ENCODE assay signal across 8 cellular contexts in genomic region chr6:160733045-160733646, GRCh38. TPM values are rescaled to one million over a fixed set of nuclear protein-coding genes. Genes with fewer than 3 reads are reported as not detected.
DNase-seq lines count a peak whose midpoint lies in the region; ATAC-seq and TF ChIP-seq lines count a peak whose summit lies in the region.

No MANE protein-coding gene starts in this region.

- no peaks in the 10 kb centered on the region for H3K9me3 Mint-ChIP-seq in CD8-positive, alpha-beta T cell
- no peaks in the 10 kb centered on the region for H3K9me3 Mint-ChIP-seq in activated CD4-positive, alpha-beta memory T cell treated with anti-CD3 and anti-CD28 coated beads for 36 hours
- no peaks in the 10 kb centered on the region for H3K9me3 Mint-ChIP-seq in activated T-helper 1 cell treated with anti-CD3 and anti-CD28 coated beads, Interleukin-12 subunit alpha, Interleukin-12 subunit beta, Interleukin-2, Interleukin-4 antibody, amounts not matched to agents 30 ng/mL and 10 ng/mL and 1 ng/mL, durations not matched to agents 14 hours and 24 hours and 36 hours

- CTCF ChIA-PET in CD8-positive, alpha-beta T cell (lab: Charles Lee), result interaction anchor here (0.6 to 2.8 kb wide), 6 partner anchors 9 to 1516 kb away, joined by 3 to 16 read pairs (median 3); no protein-coding TSS in a partner anchor
- CTCF ChIA-PET in activated CD4-positive, alpha-beta memory T cell treated with anti-CD3 and anti-CD28 coated beads for 36 hours (lab: Charles Lee), result interaction anchor here (0.6 to 4.4 kb wide), 20 partner anchors 9 to 1029 kb away, joined by 3 to 56 read pairs (median 4); no protein-coding TSS in a partner anchor

- TF ChIP-seq CTCF in CD8-positive, alpha-beta T cell (IDR thresholded peaks at IDR 0.05), result peak; percentile 25

- DNase-seq in CD8-positive, alpha-beta T cell, result peak in 1 of 7 experiments; percentile 15
- peak; percentile 37 for DNase-seq in NCI-H128 (lab: John Stamatoyannopoulos, UW; ENCODE audit: unreplicated experiment)
- DNase-seq in activated CD4-positive, alpha-beta memory T cell treated with anti-CD3 and anti-CD28 coated beads for 36 hours, result peak; percentile 30
- DNase-seq in head of caudate nucleus, result peak in 41 of 42 donors; percentile 5 to 76 (median 43)
- DNase-seq in putamen (ENCODE audit: low spot score), result peak; percentile 13
- no peak for DNase-seq in activated T-helper 1 cell treated with anti-CD3 and anti-CD28 coated beads, Interleukin-12 subunit alpha, Interleukin-12 subunit beta, Interleukin-2, Interleukin-4 antibody, amounts not matched to agents 30 ng/mL and 10 ng/mL and 1 ng/mL, durations not matched to agents 14 hours and 24 hours and 36 hours (ENCODE audit: low spot score)

- H3K4me3 ChIP-seq in CD8-positive, alpha-beta T cell (ENCODE audit: low read depth, low read length), result no peak overlapping the region

- intact Hi-C loops in CD8-positive, alpha-beta T cell (cut with DNase I, micrococcal nuclease), result loop anchor here (1.0 to 2.0 kb wide), 2 partner anchors 638 to 641 kb away; no protein-coding TSS in a partner anchor
- intact Hi-C loops in activated CD4-positive, alpha-beta memory T cell treated with anti-CD3 and anti-CD28 coated beads for 36 hours (cut with micrococcal nuclease), result loop anchor here (1.0 kb wide), 2 partner anchors 34 to 641 kb away; no protein-coding TSS in a partner anchor
- intact Hi-C loops in head of caudate nucleus (cut with DNase I), result no loop called here
- intact Hi-C loops in activated T-helper 1 cell treated with anti-CD3 and anti-CD28 coated beads, Interleukin-12 subunit alpha, Interleukin-12 subunit beta, Interleukin-2, Interleukin-4 antibody, amounts not matched to agents 30 ng/mL and 10 ng/mL and 1 ng/mL, durations not matched to agents 14 hours and 24 hours and 36 hours (cut with micrococcal nuclease), result loop anchor here (1.0 kb wide), 1 partner anchor 34 kb away; no protein-coding TSS in a partner anchor

- peaks cover 3% of the 10 kb centered on the region for H3K27me3 Mint-ChIP-seq in CD8-positive, alpha-beta T cell (ENCODE audit: low read depth)
- peaks cover 5% of the 10 kb centered on the region for H3K27me3 Mint-ChIP-seq in activated CD4-positive, alpha-beta memory T cell treated with anti-CD3 and anti-CD28 coated beads for 36 hours
- H3K27me3 Mint-ChIP-seq in activated T-helper 1 cell treated with anti-CD3 and anti-CD28 coated beads, Interleukin-12 subunit alpha, Interleukin-12 subunit beta, Interleukin-2, Interleukin-4 antibody, amounts not matched to agents 30 ng/mL and 10 ng/mL and 1 ng/mL, durations not matched to agents 14 hours and 24 hours and 36 hours (ENCODE audit: insufficient read depth), result peaks cover 11% of the 10 kb centered on the region

- no peaks in the 10 kb centered on the region for H3K4me1 Mint-ChIP-seq in CD8-positive, alpha-beta T cell (ENCODE audit: low read depth)
- no peaks in the 10 kb centered on the region for H3K4me1 Mint-ChIP-seq in activated CD4-positive, alpha-beta memory T cell treated with anti-CD3 and anti-CD28 coated beads for 36 hours (ENCODE audit: low read depth)
- no peaks in the 10 kb centered on the region for H3K4me1 Mint-ChIP-seq in activated T-helper 1 cell treated with anti-CD3 and anti-CD28 coated beads, Interleukin-12 subunit alpha, Interleukin-12 subunit beta, Interleukin-2, Interleukin-4 antibody, amounts not matched to agents 30 ng/mL and 10 ng/mL and 1 ng/mL, durations not matched to agents 14 hours and 24 hours and 36 hours (ENCODE audit: low read depth)

- H3K27me3 ChIP-seq in CD8-positive, alpha-beta T cell (ENCODE audit: insufficient read depth, low read length), result no peaks in the 10 kb centered on the region

- no peak overlapping the region for H3K27ac Mint-ChIP-seq in CD8-positive, alpha-beta T cell
- no peak overlapping the region for H3K27ac Mint-ChIP-seq in activated CD4-positive, alpha-beta memory T cell treated with anti-CD3 and anti-CD28 coated beads for 36 hours
- H3K27ac Mint-ChIP-seq in activated T-helper 1 cell treated with anti-CD3 and anti-CD28 coated beads, Interleukin-12 subunit alpha, Interleukin-12 subunit beta, Interleukin-2, Interleukin-4 antibody, amounts not matched to agents 30 ng/mL and 10 ng/mL and 1 ng/mL, durations not matched to agents 14 hours and 24 hours and 36 hours, result no peak overlapping the region

- no peaks in the 10 kb centered on the region for H3K36me3 ChIP-seq in CD8-positive, alpha-beta T cell (ENCODE audit: insufficient read depth, low read length)

- H3K9me3 ChIP-seq in CD8-positive, alpha-beta T cell (ENCODE audit: low read length), result no peaks in the 10 kb centered on the region

- no peak overlapping the region for H3K27ac ChIP-seq in CD8-positive, alpha-beta T cell (ENCODE audit: low read depth, low read length)

- H3K4me1 ChIP-seq in CD8-positive, alpha-beta T cell (ENCODE audit: insufficient read depth, low read length), result no peaks in the 10 kb centered on the region

- H3K4me3 Mint-ChIP-seq in CD8-positive, alpha-beta T cell, result no peak overlapping the region
- no peak overlapping the region for H3K4me3 Mint-ChIP-seq in activated CD4-positive, alpha-beta memory T cell treated with anti-CD3 and anti-CD28 coated beads for 36 hours
- no peak overlapping the region for H3K4me3 Mint-ChIP-seq in activated T-helper 1 cell treated with anti-CD3 and anti-CD28 coated beads, Interleukin-12 subunit alpha, Interleukin-12 subunit beta, Interleukin-2, Interleukin-4 antibody, amounts not matched to agents 30 ng/mL and 10 ng/mL and 1 ng/mL, durations not matched to agents 14 hours and 24 hours and 36 hours

- POLR2A ChIA-PET in CD8-positive, alpha-beta T cell (lab: Charles Lee), result no interaction called here
- POLR2A ChIA-PET in activated CD4-positive, alpha-beta memory T cell treated with anti-CD3 and anti-CD28 coated beads for 36 hours (lab: Charles Lee), result no interaction called here

- ATAC-seq in CD8-positive, alpha-beta T cell, result no peak
- ATAC-seq in GM18517 (IDR thresholded peaks at IDR 0.05; ENCODE audit: unreplicated experiment), result peak; percentile 78
- peak; percentile 61 for ATAC-seq in HG02884 (IDR thresholded peaks at IDR 0.05; ENCODE audit: unreplicated experiment)

- no peaks in the 10 kb centered on the region for H3K36me3 Mint-ChIP-seq in CD8-positive, alpha-beta T cell
- H3K36me3 Mint-ChIP-seq in activated CD4-positive, alpha-beta memory T cell treated with anti-CD3 and anti-CD28 coated beads for 36 hours, result no peaks in the 10 kb centered on the region
- no peaks in the 10 kb centered on the region for H3K36me3 Mint-ChIP-seq in activated T-helper 1 cell treated with anti-CD3 and anti-CD28 coated beads, Interleukin-12 subunit alpha, Interleukin-12 subunit beta, Interleukin-2, Interleukin-4 antibody, amounts not matched to agents 30 ng/mL and 10 ng/mL and 1 ng/mL, durations not matched to agents 14 hours and 24 hours and 36 hours (ENCODE audit: low read depth)

RNA-seq across cellular contexts. Expression of gene PLG, which starts 31.1 kb away (rescaled TPM):
- total RNA-seq in CD8-positive, alpha-beta T cell, result not detected
- total RNA-seq in activated CD4-positive, alpha-beta memory T cell treated with anti-CD3 and anti-CD28 coated beads for 36 hours, result not detected
- total RNA-seq in activated T-helper 1 cell treated with anti-CD3 and anti-CD28 coated beads, Interleukin-12 subunit alpha, Interleukin-12 subunit beta, Interleukin-2, Interleukin-4 antibody, amounts not matched to agents 30 ng/mL and 10 ng/mL and 1 ng/mL, durations not matched to agents 14 hours and 24 hours and 36 hours, result 0.24 and 0.60 TPM in 2 replicates
